In the genomic region with DNA sequence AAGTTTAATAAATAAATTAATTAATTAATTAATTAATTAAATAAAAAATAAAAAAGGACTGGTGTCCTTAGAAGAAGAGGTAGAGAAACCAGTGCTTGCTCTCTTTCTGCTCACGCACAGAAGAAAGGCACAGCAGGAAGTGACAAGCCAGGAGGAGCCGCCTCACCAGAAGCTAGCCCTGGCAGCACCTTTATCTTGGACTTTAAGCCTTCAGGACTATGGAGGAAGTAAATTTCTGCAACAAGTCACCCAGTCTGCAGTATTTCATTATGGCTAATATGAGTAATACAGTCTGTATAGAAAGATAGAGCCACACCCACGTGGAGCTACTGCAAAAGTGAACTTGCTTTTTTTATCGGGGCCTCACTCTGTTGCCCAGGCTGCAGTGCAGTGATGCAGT, we compare ENCODE assay signal across 26 cellular contexts.
"Had no signal": no experiment of that assay in that cellular context is flagged by ENCODE, and none has a peak within 500 bp of the region (broad histone marks: within the 10 kb centered on the region; RNA-seq: fewer than 3 reads in every experiment).

No MANE protein-coding gene starts in this region.

- H2AFZ ChIP-seq: neural progenitor cell had no signal

- H3K36me3 ChIP-seq: heart right ventricle, lower lobe of right lung, neural progenitor cell, right lobe of liver, suprapubic skin, tibial nerve, WERI-Rb-1 had no signal

- DNase-seq: activated T-cell treated with anti-CD3 and anti-CD28 coated beads, Interleukin-2, amount 50 U/mL, for 24 hours; aorta; caudate nucleus; dermis blood vessel endothelial cell; effector CD8-positive, alpha-beta T cell; heart right ventricle; kidney; lower lobe of right lung; mesendoderm; naive thymus-derived CD8-positive, alpha-beta T cell; posterior cingulate gyrus; right lobe of liver; stimulated activated CD4-positive, alpha-beta T cell treated with anti-CD3 and anti-CD28 coated beads, Interleukin-2, amount 100 ng/mL, for 24 hours; stimulated activated naive CD8-positive, alpha-beta T cell treated with anti-CD3 and anti-CD28 coated beads, Interleukin-15, amount 100 ng/mL, for 72 hours; T1000; WERI-Rb-1 had no signal

- H3K4me1 Mint-ChIP-seq: activated T-helper 17 cell treated with anti-CD3 and anti-CD28 coated beads, Interleukin-2, amount 50 U/mL, for 72 hours; naive thymus-derived CD8-positive, alpha-beta T cell; stimulated activated effector memory CD8-positive, alpha-beta T cell treated with anti-CD3 and anti-CD28 coated beads, Interleukin-12 subunit alpha, Interleukin-12 subunit beta, amount 100 ng/mL, for 72 hours; stimulated activated naive CD8-positive, alpha-beta T cell treated with anti-CD3 and anti-CD28 coated beads, Interleukin-15, amount 100 ng/mL, for 72 hours had no signal

- H3K27ac Mint-ChIP-seq: activated naive CD4-positive, alpha-beta T cell treated with anti-CD3 and anti-CD28 coated beads, Interleukin-2, amount 50 U/mL, for 72 hours; activated T-cell treated with anti-CD3 and anti-CD28 coated beads, Interleukin-2, amount 50 U/mL, for 24 hours; activated T-helper 17 cell treated with anti-CD3 and anti-CD28 coated beads, Interleukin-2, amount 50 U/mL, for 72 hours; brain; naive thymus-derived CD8-positive, alpha-beta T cell; neural progenitor cell; stimulated activated effector memory CD8-positive, alpha-beta T cell treated with anti-CD3 and anti-CD28 coated beads, Interleukin-12 subunit alpha, Interleukin-12 subunit beta, amount 100 ng/mL, for 72 hours; stimulated activated naive CD8-positive, alpha-beta T cell treated with anti-CD3 and anti-CD28 coated beads, Interleukin-15, amount 100 ng/mL, for 72 hours; T-helper 1 cell treated with Interleukin-12 subunit alpha and Interleukin-12 subunit beta and Interleukin-4 antibody, amounts not matched to agents 30 μg/mL and 1 μg/mL, for 36 hours had no signal

- ATAC-seq: activated naive CD4-positive, alpha-beta T cell treated with anti-CD3 and anti-CD28 coated beads, Interleukin-2, amount 50 U/mL, for 72 hours; activated T-helper 17 cell treated with anti-CD3 and anti-CD28 coated beads, Interleukin-2, amount 50 U/mL, for 72 hours; heart right ventricle; left lobe of liver; lower lobe of right lung; naive thymus-derived CD8-positive, alpha-beta T cell; right lobe of liver; stimulated activated effector memory CD8-positive, alpha-beta T cell treated with anti-CD3 and anti-CD28 coated beads, Interleukin-12 subunit alpha, Interleukin-12 subunit beta, amount 100 ng/mL, for 72 hours; stimulated activated naive CD8-positive, alpha-beta T cell treated with anti-CD3 and anti-CD28 coated beads, Interleukin-15, amount 100 ng/mL, for 72 hours had no signal

- H3K36me3 Mint-ChIP-seq: activated naive CD4-positive, alpha-beta T cell treated with anti-CD3 and anti-CD28 coated beads, Interleukin-2, amount 50 U/mL, for 72 hours; brain; naive thymus-derived CD8-positive, alpha-beta T cell; neural progenitor cell; stimulated activated effector memory CD8-positive, alpha-beta T cell treated with anti-CD3 and anti-CD28 coated beads, Interleukin-12 subunit alpha, Interleukin-12 subunit beta, amount 100 ng/mL, for 72 hours had no signal

- H3K4me1 ChIP-seq: lower lobe of right lung, right lobe of liver, suprapubic skin had no signal

- H3K27me3 ChIP-seq: heart right ventricle, neural progenitor cell, right lobe of liver, suprapubic skin, tibial nerve had no signal

- H3K4me2 ChIP-seq: neural progenitor cell had no signal

- H3K27me3 Mint-ChIP-seq: activated T-helper 17 cell treated with anti-CD3 and anti-CD28 coated beads, Interleukin-2, amount 50 U/mL, for 72 hours had no signal

- H3K9me3 ChIP-seq: heart right ventricle, lower lobe of right lung, right lobe of liver, suprapubic skin, tibial nerve had no signal

- H3K4me3 Mint-ChIP-seq: activated T-cell treated with anti-CD3 and anti-CD28 coated beads, Interleukin-2, amount 50 U/mL, for 24 hours; activated T-helper 17 cell treated with anti-CD3 and anti-CD28 coated beads, Interleukin-2, amount 50 U/mL, for 72 hours; brain; naive thymus-derived CD8-positive, alpha-beta T cell; neural progenitor cell; stimulated activated effector memory CD8-positive, alpha-beta T cell treated with anti-CD3 and anti-CD28 coated beads, Interleukin-12 subunit alpha, Interleukin-12 subunit beta, amount 100 ng/mL, for 72 hours; stimulated activated naive CD8-positive, alpha-beta T cell treated with anti-CD3 and anti-CD28 coated beads, Interleukin-15, amount 100 ng/mL, for 72 hours; T-helper 1 cell treated with Interleukin-12 subunit alpha and Interleukin-12 subunit beta and Interleukin-4 antibody, amounts not matched to agents 30 μg/mL and 1 μg/mL, for 36 hours had no signal

- H3K4me3 ChIP-seq: heart right ventricle, lower lobe of right lung, neural progenitor cell, right lobe of liver, skin epidermis, suprapubic skin, tibial nerve had no signal

- H3K27ac ChIP-seq: heart right ventricle, lower lobe of right lung, neural progenitor cell, right lobe of liver, skin epidermis, suprapubic skin, tibial nerve, WERI-Rb-1 had no signal

- H3K9me3 Mint-ChIP-seq: activated naive CD4-positive, alpha-beta T cell treated with anti-CD3 and anti-CD28 coated beads, Interleukin-2, amount 50 U/mL, for 72 hours; activated T-cell treated with anti-CD3 and anti-CD28 coated beads, Interleukin-2, amount 50 U/mL, for 24 hours; activated T-helper 17 cell treated with anti-CD3 and anti-CD28 coated beads, Interleukin-2, amount 50 U/mL, for 72 hours; brain; neural progenitor cell; stimulated activated effector memory CD8-positive, alpha-beta T cell treated with anti-CD3 and anti-CD28 coated beads, Interleukin-12 subunit alpha, Interleukin-12 subunit beta, amount 100 ng/mL, for 72 hours; stimulated activated naive CD8-positive, alpha-beta T cell treated with anti-CD3 and anti-CD28 coated beads, Interleukin-15, amount 100 ng/mL, for 72 hours; T-helper 1 cell treated with Interleukin-12 subunit alpha and Interleukin-12 subunit beta and Interleukin-4 antibody, amounts not matched to agents 30 μg/mL and 1 μg/mL, for 36 hours had no signal
